Comparison of ENCODE assay signal across 22 cellular contexts in the genomic region with DNA sequence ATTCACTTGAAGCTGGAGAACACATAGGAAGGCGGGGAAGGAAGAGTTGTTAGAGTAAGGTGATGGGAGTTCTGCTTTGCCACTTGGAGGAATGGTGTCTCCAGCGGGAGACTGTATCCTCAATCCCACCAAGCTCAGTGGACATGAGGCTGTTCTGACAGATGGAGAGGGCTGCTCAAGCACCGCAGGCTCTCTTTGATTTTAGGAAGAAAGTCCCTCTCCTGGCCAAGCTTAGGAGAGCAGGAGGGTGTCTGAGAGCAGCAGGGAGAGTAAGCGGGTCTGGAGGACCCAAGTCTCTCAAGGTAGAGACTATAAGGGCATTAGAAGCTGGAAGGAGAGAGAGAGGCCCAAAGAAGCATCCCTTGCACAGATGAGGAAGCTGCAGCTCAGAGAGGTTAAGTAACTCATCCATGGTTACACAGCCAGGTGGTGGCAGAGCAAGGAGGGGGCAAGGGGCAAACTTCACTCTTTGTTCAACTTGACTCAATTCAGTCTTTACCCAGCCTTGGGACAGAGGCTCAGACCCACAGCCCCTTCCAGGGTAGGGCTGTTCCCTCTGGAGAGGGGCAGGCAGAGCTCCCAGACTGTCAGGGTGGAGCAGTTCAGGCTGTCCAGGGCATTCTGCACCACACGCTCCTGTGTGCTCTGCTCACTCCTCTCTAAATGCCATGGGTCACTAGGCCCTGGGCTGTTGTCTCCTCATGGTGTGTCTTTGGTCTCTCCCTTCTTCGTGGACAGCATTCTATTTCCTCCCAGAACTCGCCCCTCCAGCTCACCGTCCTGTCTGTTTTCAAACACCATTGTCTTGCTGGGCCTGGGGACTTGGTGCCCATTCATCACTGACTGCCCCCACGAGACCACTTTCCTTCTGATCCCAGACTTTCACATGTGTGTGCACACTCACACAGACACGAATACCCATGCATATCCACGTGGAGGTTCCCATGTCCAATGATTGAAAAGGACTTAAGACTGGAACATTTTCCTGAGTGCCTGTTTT. TPM values are rescaled to one million over a fixed set of nuclear protein-coding genes. Genes with fewer than 3 reads are reported as not detected.
A peak's percentile ranks its signal among the peaks of the same experiment; 100 is the strongest.
DNase-seq lines count a peak whose midpoint lies in the region; ATAC-seq and TF ChIP-seq lines count a peak whose summit lies in the region.
"Had no signal": no experiment of that assay in that cellular context is flagged by ENCODE, and none has a peak within 500 bp of the region (broad histone marks: within the 10 kb centered on the region; RNA-seq: fewer than 3 reads in every experiment).

No MANE protein-coding gene starts in this region.

- TF ChIP-seq CTCF in WTC11 (IDR thresholded peaks at IDR 0.05), result no peak
- no peak for TF ChIP-seq CTCF in suprapubic skin (IDR thresholded peaks at IDR 0.05)

- no peak overlapping the region for H3K4me3 Mint-ChIP-seq in WTC11
- H3K4me3 Mint-ChIP-seq: CD4-positive, alpha-beta memory T cell had no signal

- no peak overlapping the region for H3K27ac Mint-ChIP-seq in WTC11
- H3K27ac Mint-ChIP-seq: CD4-positive, alpha-beta memory T cell had no signal

- no peak for ATAC-seq in WTC11

- POLR2A ChIA-PET in WTC11 (lab: Charles Lee), result interaction anchor here (0.7 kb wide), 1 partner anchor 101 kb away, joined by 3 read pairs; no protein-coding TSS in a partner anchor

- no peaks in the 10 kb centered on the region for H3K36me3 Mint-ChIP-seq in WTC11
- H3K36me3 Mint-ChIP-seq: CD4-positive, alpha-beta memory T cell had no signal

- no peak overlapping the region for H3K27ac ChIP-seq in suprapubic skin
- H3K27ac ChIP-seq: GM23248, PC-9 had no signal

- DNase-seq in NCI-H82 (lab: John Stamatoyannopoulos, UW) (peak; percentile 16), NCI-H82 treated with DMSO at 0.1 percent for 48 hours (lab: John Stamatoyannopoulos, UW; ENCODE audit: unreplicated experiment) (no peak), WTC11 (ENCODE audit: low spot score) (peak; percentile 5), mesenteric fat pad (ENCODE audit: low spot score) (peak; percentile 78), suprapubic skin (ENCODE audit: low spot score in 2 of 2) (peak; percentile 30 to 35), NCI-H748 (lab: John Stamatoyannopoulos, UW; ENCODE audit: unreplicated experiment) (no peak), erythroblast (lab: John Stamatoyannopoulos, UW) (no peak)
- DNase-seq in stimulated activated CD4-positive, alpha-beta T cell treated with anti-CD3 and anti-CD28 coated beads, Interleukin-4, amount 100 ng/mL, for 1 hour, result no peak
- DNase-seq: 8988T; BE2C; Calu3; CD4-positive, alpha-beta memory T cell; DMS79; GM23248; KBM-7; NCI-H1436; NCI-H2029; NCI-H2171 treated with DMSO at 0.1 percent for 48 hours; NCI-H446 treated with DMSO at 0.1 percent for 48 hours; NCI-H748 treated with DMSO at 0.1 percent for 48 hours; PC-9; Right ventricle myocardium superior had no signal

- TF ChIP-seq EP300 in suprapubic skin (IDR thresholded peaks at IDR 0.05), result no peak

- H3K4me1 Mint-ChIP-seq in WTC11, result peaks cover 3% of the 10 kb centered on the region; the same call in 1 of the 2 replicates
- H3K4me1 Mint-ChIP-seq: CD4-positive, alpha-beta memory T cell had no signal

- no peaks in the 10 kb centered on the region for H3K9me3 Mint-ChIP-seq in WTC11
- H3K9me3 Mint-ChIP-seq: CD4-positive, alpha-beta memory T cell had no signal

- 73% methylated on average over 11 of the region's 11 CpGs for WGBS in suprapubic skin

- peaks cover 43% of the 10 kb centered on the region for H3K27me3 Mint-ChIP-seq in WTC11 (ENCODE audit: low read depth)

- TF ChIP-seq POLR2A in suprapubic skin (IDR thresholded peaks at IDR 0.05), result no peak
- no peak for TF ChIP-seq POLR2A in erythroblast (IDR thresholded peaks at IDR 0.05; ENCODE audit: low read length)

- H3K36me3 ChIP-seq in suprapubic skin, result no peaks in the 10 kb centered on the region
- H3K36me3 ChIP-seq: BE2C had no signal

- H3K4me1 ChIP-seq in suprapubic skin, result no peaks in the 10 kb centered on the region

- CTCF ChIA-PET in WTC11 (lab: Charles Lee), result interaction anchor here (0.6 to 0.8 kb wide), 3 partner anchors 27 to 78 kb away, joined by 3 read pairs; no protein-coding TSS in a partner anchor

- no peak overlapping the region for H3K4me3 ChIP-seq in suprapubic skin
- H3K4me3 ChIP-seq: GM23248, PC-9 had no signal

- peaks cover 45% of the 10 kb centered on the region for H3K27me3 ChIP-seq in suprapubic skin
- H3K27me3 ChIP-seq: BE2C had no signal

- H3K9me3 ChIP-seq in suprapubic skin, result no peaks in the 10 kb centered on the region
- H3K9me3 ChIP-seq: BE2C had no signal

TF ChIP-seq in WTC11, 78 proteins besides CTCF, POLR2A, EP300 and RAD21:
- no peak for TF ChIP-seq KAT7 (CRISPR knock-in tag; IDR thresholded peaks at IDR 0.05; ENCODE audit: borderline replicate concordance)

RNA-seq across cellular contexts. Expression of gene CHAT, which starts 8.9 kb away (rescaled TPM):
- total RNA-seq in WTC11 (2021) (not detected in 3 replicates), mesenteric fat pad (not detected), suprapubic skin (not detected)
- total RNA-seq: Calu3; CD4-positive, alpha-beta memory T cell; GM23248; PC-9; Right ventricle myocardium superior had no signal

RNA-seq across cellular contexts. Expression of gene SLC18A3, which starts 12.6 kb away (rescaled TPM):
- total RNA-seq in WTC11 (2021) (0.07 to 0.13 TPM (median 0.09 TPM) in 3 replicates), mesenteric fat pad (not detected), suprapubic skin (not detected)
- total RNA-seq: Calu3; CD4-positive, alpha-beta memory T cell; GM23248; PC-9; Right ventricle myocardium superior had no signal

RNA-seq across cellular contexts. Expression of gene C10orf53, which starts 56.7 kb away (rescaled TPM):
- total RNA-seq in WTC11 (2021) (not detected in 3 replicates), mesenteric fat pad (not detected), suprapubic skin (not detected)
- total RNA-seq: Calu3; CD4-positive, alpha-beta memory T cell; GM23248; PC-9; Right ventricle myocardium superior had no signal

Comparison
In these comparisons a context has a peak if more than half of its experiments do, and no peak if none do; other contexts are left out.
1. DNase-seq: peak in NCI-H82 (single experiment), WTC11 (single experiment), mesenteric fat pad (single experiment) and suprapubic skin (2 of 2); none in NCI-H82 treated with DMSO at 0.1 percent for 48 hours (single experiment), stimulated activated CD4-positive, alpha-beta T cell treated with anti-CD3 and anti-CD28 coated beads, Interleukin-4, amount 100 ng/mL, for 1 hour (single experiment), NCI-H748 (single experiment) and erythroblast (0 of 2).